In genomic region chr15:73639464-73639863, GRCh38 we compare ENCODE assay signal across 8 cellular contexts. TPM values are rescaled to one million over a fixed set of nuclear protein-coding genes. Genes with fewer than 3 reads are reported as not detected.
A peak's percentile ranks its signal among the peaks of the same experiment; 100 is the strongest.
DNase-seq lines count a peak whose midpoint lies in the region; TF ChIP-seq lines count a peak whose summit lies in the region.
"Not testable (repeated sequence)": the region's sequence is repeated elsewhere in the genome, so short reads cannot be mapped to it uniquely, and the experiment has no call there.

No MANE protein-coding gene starts in this region.

- not testable (repeated sequence) for H3K9me3 ChIP-seq in transverse colon

- TF ChIP-seq CTCF in AG09319 (IDR thresholded peaks at IDR 0.05; ENCODE audit: low read depth, low read length); epithelial cell of proximal tubule (conservative IDR thresholded peaks at IDR 0.05; ENCODE audit: low read depth, low read length); transverse colon (IDR thresholded peaks at IDR 0.05): not testable (repeated sequence)

- DNase-seq in AG09319 (ENCODE audit: extremely low read depth, low read depth), result peak; percentile 76
- DNase-seq in GM04503 (ENCODE audit: low read depth), result peak; percentile 77
- DNase-seq in HT1080 (ENCODE audit: low read depth), result peak; percentile 19
- DNase-seq in RPMI7951 (ENCODE audit: low read depth), result peak; percentile 77
- DNase-seq in amniotic epithelial cell (ENCODE audit: low read depth), result peak; percentile 40
- peak; percentile 63 for DNase-seq in epithelial cell of proximal tubule (ENCODE audit: low read depth)
- DNase-seq in kidney tubule cell (ENCODE audit: low spot score), result peak; percentile 33
- DNase-seq in transverse colon, result peak; percentile 24

- not testable (repeated sequence) for H3K27me3 ChIP-seq in transverse colon

- intact Hi-C loops in transverse colon (cut with DNase I; ENCODE audit: low total_unique reads), result loop anchor here (5.0 kb wide), 1 partner anchor 67 kb away; no protein-coding TSS in a partner anchor

- TF ChIP-seq EP300 in transverse colon (IDR thresholded peaks at IDR 0.05; ENCODE audit: low read depth), result not testable (repeated sequence)

- H3K4me3 ChIP-seq in epithelial cell of proximal tubule (ENCODE audit: low read depth, low read length); transverse colon: not testable (repeated sequence)

- not testable (repeated sequence) for H3K27ac ChIP-seq in transverse colon

- in situ Hi-C loops in transverse colon (cut with MboI; ENCODE audit: low pct_ligation_motif_present in 1 of 4, low pct_unique_long_range_greater_than_20kb in 1 of 4, low sequenced_read_pairs in 3 of 4), result loop anchor here (5.0 to 10.0 kb wide), 5 partner anchors 55 to 85 kb away; no protein-coding TSS in a partner anchor

- 20 to 47% methylated on average over 2 to 5 of the region's 5 CpGs for WGBS in transverse colon (ENCODE audit: low coverage in 1 of 2), 2 donors

- not testable (repeated sequence) for TF ChIP-seq POLR2A in transverse colon (IDR thresholded peaks at IDR 0.05)

- H3K36me3 ChIP-seq in transverse colon, result not testable (repeated sequence)

- not testable (repeated sequence) for H3K4me1 ChIP-seq in transverse colon

RNA-seq across cellular contexts. Expression of gene NPTN, which starts 6.3 kb away (rescaled TPM):
- 107 and 118 TPM in 2 replicates for total RNA-seq in HT1080 (2014; rRNA removed; shearing (Covaris generic))
- polyA plus RNA-seq in HT1080 (2015; cell fraction: cytosol; rRNA removed), result 151 and 169 TPM in 2 replicates
- polyA plus RNA-seq in HT1080 (2015; cell fraction: nucleus; rRNA removed), result 177 and 197 TPM in 2 replicates
- 157 and 161 TPM in 2 replicates for total RNA-seq in RPMI7951 (2014; rRNA removed; shearing (Covaris generic))
- total RNA-seq in epithelial cell of proximal tubule (90.8 and 100 TPM in 2 replicates), transverse colon (100 to 1,000 TPM in 3 of 4 donors, 10 to 100 TPM in 1; 77.8 to 187 (median 135) TPM)

RNA-seq across cellular contexts. Expression of gene CD276, which starts 44.7 kb away (rescaled TPM):
- 51.6 and 69.2 TPM in 2 replicates for total RNA-seq in HT1080 (2014; rRNA removed; shearing (Covaris generic))
- 81.9 and 86.1 TPM in 2 replicates for polyA plus RNA-seq in HT1080 (2015; cell fraction: cytosol; rRNA removed)
- polyA plus RNA-seq in HT1080 (2015; cell fraction: nucleus; rRNA removed), result 72.1 and 73.0 TPM in 2 replicates
- total RNA-seq in RPMI7951 (2014; rRNA removed; shearing (Covaris generic)), result 72.2 and 84.3 TPM in 2 replicates
- total RNA-seq in epithelial cell of proximal tubule, result 151 and 189 TPM in 2 replicates
- 100 to 1,000 TPM in 1 of 4 donors, 10 to 100 TPM in 3; 26.8 to 110 (median 45.7) TPM for total RNA-seq in transverse colon

Comparison
In these comparisons a context has a peak if more than half of its experiments do, and no peak if none do; other contexts are left out.
1. DNase-seq: peak in every context shown above with its lines; median percentile 77 in GM04503; 77 in RPMI7951; 76 in AG09319; 63 in epithelial cell of proximal tubule; 40 in amniotic epithelial cell; 33 in kidney tubule cell; 24 in transverse colon; 19 in HT1080.